ENCODE assay signal across 21 cellular contexts in the genomic region with DNA sequence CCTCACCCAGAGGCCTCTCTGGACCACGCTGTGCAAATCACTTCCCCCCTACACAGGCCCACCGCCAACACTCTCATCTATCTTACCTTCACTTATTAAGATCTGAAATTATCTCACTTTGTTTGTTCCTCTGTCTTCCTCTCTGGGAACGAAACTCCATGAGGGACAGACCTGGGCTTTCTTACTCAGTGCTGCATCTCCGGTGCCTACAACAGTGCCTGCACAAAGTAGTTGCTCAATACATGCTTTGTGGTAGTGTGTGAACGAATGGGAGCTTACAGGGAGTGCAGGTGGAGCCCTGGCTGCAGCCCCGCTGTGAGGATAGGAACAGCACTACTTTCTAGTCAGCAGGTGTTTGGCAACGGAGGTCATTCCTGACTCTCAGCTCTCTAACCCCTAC. TPM values are rescaled to one million over a fixed set of nuclear protein-coding genes. Genes with fewer than 3 reads are reported as not detected.
DNase-seq lines count a peak whose midpoint lies in the region; ATAC-seq, FAIRE-seq and TF ChIP-seq lines count a peak whose summit lies in the region.
"Had no signal": no experiment of that assay in that cellular context is flagged by ENCODE, and none has a peak within 500 bp of the region (broad histone marks: within the 10 kb centered on the region; RNA-seq: fewer than 3 reads in every experiment).

No MANE protein-coding gene starts in this region.

- peaks cover 44% of the 10 kb centered on the region for H3K36me3 Mint-ChIP-seq in activated CD4-positive, alpha-beta T cell treated with anti-CD3 and anti-CD28 coated beads, Interleukin-2, amount 10 ng/mL, durations not matched to agents 24 days and 14 days (ENCODE audit: low read depth)
- H3K36me3 Mint-ChIP-seq in HFFc6 (ENCODE audit: low read depth) (peaks cover 29% of the 10 kb centered on the region), astrocyte (ENCODE audit: low read depth, unreplicated experiment) (peaks cover 2% of the 10 kb centered on the region)

- TF ChIP-seq CTCF in HFFc6 (IDR thresholded peaks at IDR 0.05) (no peak), astrocyte (IDR thresholded peaks at IDR 0.05; ENCODE audit: insufficient read depth, low read depth, low read length) (no peak), neutrophil (IDR thresholded peaks at IDR 0.05) (no peak), transverse colon (IDR thresholded peaks at IDR 0.05) (no peak)

- intact Hi-C loops in activated CD4-positive, alpha-beta T cell treated with anti-CD3 and anti-CD28 coated beads, Interleukin-2, amount 10 ng/mL, durations not matched to agents 24 days and 14 days (cut with micrococcal nuclease), result no loop called here
- intact Hi-C loops in posterior vena cava (cut with DNase I) (no loop called here), transverse colon (cut with DNase I; ENCODE audit: low total_unique reads) (no loop called here)

- no peaks in the 10 kb centered on the region for H3K27me3 Mint-ChIP-seq in activated CD4-positive, alpha-beta T cell treated with anti-CD3 and anti-CD28 coated beads, Interleukin-2, amount 10 ng/mL, durations not matched to agents 24 days and 14 days
- no peaks in the 10 kb centered on the region for H3K27me3 Mint-ChIP-seq in HFFc6 (ENCODE audit: insufficient read depth)
- peaks cover 2% of the 10 kb centered on the region for H3K27me3 Mint-ChIP-seq in astrocyte (ENCODE audit: low read depth, unreplicated experiment)
- H3K27me3 Mint-ChIP-seq: brain had no signal

- peak overlapping the region; percentile 26 for H3K9ac ChIP-seq in astrocyte (ENCODE audit: low read length)

- no peaks in the 10 kb centered on the region for H3K9me3 ChIP-seq in astrocyte (ENCODE audit: insufficient read depth, low read depth, low read length)
- no peaks in the 10 kb centered on the region for H3K9me3 ChIP-seq in neutrophil
- H3K9me3 ChIP-seq in transverse colon, result no peaks in the 10 kb centered on the region
- H3K9me3 ChIP-seq: MG63, right lobe of liver, thyroid gland had no signal

- H3K27ac ChIP-seq in astrocyte (ENCODE audit: low read depth, low read length) (peak overlapping the region; percentile 73), neutrophil (peak overlapping the region; percentile 97), transverse colon (peak overlapping the region in 1 of 4 donors; percentile 39)
- H3K27ac ChIP-seq: hepatocyte, thyroid gland had no signal

- no peak overlapping the region for H2AFZ ChIP-seq in astrocyte (ENCODE audit: low read depth, low read length)
- H2AFZ ChIP-seq: hepatocyte had no signal

- H3K4me3 ChIP-seq in astrocyte (ENCODE audit: insufficient read depth, low read depth, low read length) (no peak overlapping the region), neutrophil (ENCODE audit: low read depth in 1 of 2, low read length in 1 of 2) (peak overlapping the region; percentile 42 to 55), transverse colon (no peak overlapping the region)
- H3K4me3 ChIP-seq: hepatocyte, MG63, right lobe of liver, thyroid gland had no signal

- no peak for FAIRE-seq in astrocyte (lab: Jason Lieb, UNC)
- FAIRE-seq: A204.1, kidney had no signal

- no peak for ATAC-seq in HG03354 (IDR thresholded peaks at IDR 0.05; ENCODE audit: poor library complexity, severe bottlenecking, unreplicated experiment)
- ATAC-seq: right lobe of liver had no signal

- H3K9me3 Mint-ChIP-seq in activated CD4-positive, alpha-beta T cell treated with anti-CD3 and anti-CD28 coated beads, Interleukin-2, amount 10 ng/mL, durations not matched to agents 24 days and 14 days, result peaks cover 7% of the 10 kb centered on the region
- H3K9me3 Mint-ChIP-seq in HFFc6, result no peaks in the 10 kb centered on the region
- H3K9me3 Mint-ChIP-seq in astrocyte (ENCODE audit: unreplicated experiment), result no peaks in the 10 kb centered on the region
- H3K9me3 Mint-ChIP-seq: brain, mesothelial cell of epicardium had no signal

- no peak for TF ChIP-seq POLR2A in transverse colon (IDR thresholded peaks at IDR 0.05)

- no peak for TF ChIP-seq EP300 in transverse colon (IDR thresholded peaks at IDR 0.05; ENCODE audit: low read depth)

- H3K27me3 ChIP-seq in astrocyte (ENCODE audit: insufficient read depth, low read length) (no peaks in the 10 kb centered on the region), neutrophil (no peaks in the 10 kb centered on the region), transverse colon (no peaks in the 10 kb centered on the region)
- H3K27me3 ChIP-seq: hepatocyte, MG63, right lobe of liver, thyroid gland had no signal

- H3K4me2 ChIP-seq in astrocyte (ENCODE audit: low read length), result peak overlapping the region; percentile 35
- H3K4me2 ChIP-seq: hepatocyte had no signal

- in situ Hi-C loops in transverse colon (cut with MboI; ENCODE audit: low pct_ligation_motif_present in 1 of 4, low pct_unique_long_range_greater_than_20kb in 1 of 4, low sequenced_read_pairs in 3 of 4), result no loop called here

- no peaks in the 10 kb centered on the region for H4K20me1 ChIP-seq in astrocyte (ENCODE audit: insufficient read depth, low read length)

- H3K79me2 ChIP-seq in astrocyte (ENCODE audit: insufficient read depth, low read length), result peaks cover 19% of the 10 kb centered on the region
- H3K79me2 ChIP-seq: hepatocyte had no signal

- H3K36me3 ChIP-seq in astrocyte (ENCODE audit: insufficient read depth, low read length) (no peaks in the 10 kb centered on the region), neutrophil (peaks cover 33% of the 10 kb centered on the region), transverse colon (no peaks in the 10 kb centered on the region)
- H3K36me3 ChIP-seq: right lobe of liver, thyroid gland had no signal

- H3K4me1 Mint-ChIP-seq in activated CD4-positive, alpha-beta T cell treated with anti-CD3 and anti-CD28 coated beads, Interleukin-2, amount 10 ng/mL, durations not matched to agents 24 days and 14 days, result peaks cover 60% of the 10 kb centered on the region
- H3K4me1 Mint-ChIP-seq in HFFc6 (ENCODE audit: low read depth) (peaks cover 78% of the 10 kb centered on the region), astrocyte (ENCODE audit: low read depth, unreplicated experiment) (peaks cover 43% of the 10 kb centered on the region)

- peak overlapping the region; percentile 53 for H3K4me3 Mint-ChIP-seq in activated CD4-positive, alpha-beta T cell treated with anti-CD3 and anti-CD28 coated beads, Interleukin-2, amount 10 ng/mL, durations not matched to agents 24 days and 14 days
- H3K4me3 Mint-ChIP-seq in HFFc6, result no peak overlapping the region
- H3K4me3 Mint-ChIP-seq in astrocyte (ENCODE audit: unreplicated experiment), result no peak overlapping the region
- H3K4me3 Mint-ChIP-seq: brain, mesothelial cell of epicardium had no signal

- H3K4me1 ChIP-seq in astrocyte (ENCODE audit: insufficient read depth, low read length) (peaks cover 49% of the 10 kb centered on the region), neutrophil (ENCODE audit: control insufficient read depth in 1 of 2, insufficient read depth in 1 of 2, low read depth in 1 of 2, low read length in 1 of 2) (peaks cover 97 to 98% of the 10 kb centered on the region in 2 experiments), transverse colon (no peaks in the 10 kb centered on the region)
- H3K4me1 ChIP-seq: thyroid gland had no signal

- DNase-seq in activated CD4-positive, alpha-beta T cell treated with anti-CD3 and anti-CD28 coated beads, Interleukin-2, amount 10 ng/mL, durations not matched to agents 24 days and 14 days, result no peak
- DNase-seq in activated CD4-positive, alpha-beta T cell treated with anti-CD3 and anti-CD28 coated beads for 48 hours, result no peak
- DNase-seq in HFFc6, result no peak
- no peak for DNase-seq in astrocyte (ENCODE audit: low read depth)
- DNase-seq in posterior vena cava (ENCODE audit: low spot score), result no peak
- no peak for DNase-seq in transverse colon
- DNase-seq: effector CD8-positive, alpha-beta T cell; kidney; MG63; NCI-H187; NCI-H524; right lobe of liver; SHP77; T-helper 9 cell; thyroid gland had no signal

- WGBS in transverse colon (ENCODE audit: low coverage in 1 of 2), 2 donors, result 86 to 95% methylated on average over 2 to 7 of the region's 7 CpGs

- H3K27ac Mint-ChIP-seq in activated CD4-positive, alpha-beta T cell treated with anti-CD3 and anti-CD28 coated beads, Interleukin-2, amount 10 ng/mL, durations not matched to agents 24 days and 14 days, result peak overlapping the region; percentile 93
- H3K27ac Mint-ChIP-seq in HFFc6, result peak overlapping the region; percentile 96
- H3K27ac Mint-ChIP-seq in astrocyte (ENCODE audit: unreplicated experiment), result no peak overlapping the region
- H3K27ac Mint-ChIP-seq: brain, mesothelial cell of epicardium had no signal

RNA-seq across cellular contexts. Expression of gene CASS4, which starts 5.3 kb away (rescaled TPM):
- total RNA-seq in activated CD4-positive, alpha-beta T cell treated with anti-CD3 and anti-CD28 coated beads, Interleukin-2, amount 10 ng/mL, durations not matched to agents 24 days and 14 days, result 2.8 and 3.1 TPM in 2 replicates
- under 1 TPM; 0.38 to 0.70 (median 0.56) TPM for total RNA-seq in HFFc6 (2021; fragmentation: NEBNext Ultra II Directional; extraction: Animal tissue kit (Norgen Biotek cat#: 25700))
- total RNA-seq in astrocyte (2.3 and 2.5 TPM in 2 replicates), posterior vena cava (1 to 10 TPM; 1.2 to 2.1 TPM), transverse colon (1 to 10 TPM in 3 of 4 donors, not detected in 1; 1.1 to 1.4 (median 1.1) TPM)

RNA-seq across cellular contexts. Expression of gene CSTF1, which starts 25.0 kb away (rescaled TPM):
- total RNA-seq in activated CD4-positive, alpha-beta T cell treated with anti-CD3 and anti-CD28 coated beads, Interleukin-2, amount 10 ng/mL, durations not matched to agents 24 days and 14 days, result 52.2 and 52.5 TPM in 2 replicates
- total RNA-seq in HFFc6 (2021; fragmentation: NEBNext Ultra II Directional; extraction: Animal tissue kit (Norgen Biotek cat#: 25700)), result 10 to 100 TPM; 32.1 to 40.5 (median 34.6) TPM
- total RNA-seq in astrocyte, result 28.5 and 30.3 TPM in 2 replicates
- total RNA-seq in posterior vena cava, result 10 to 100 TPM; 18.5 to 19.0 TPM
- total RNA-seq in transverse colon, result 10 to 100 TPM in 2 of 4 donors, 1 to 10 TPM in 2; 5.2 to 21.8 (median 14.2) TPM

RNA-seq across cellular contexts. Expression of gene AURKA, which starts 25.4 kb away (rescaled TPM):
- 42.3 and 42.6 TPM in 2 replicates for total RNA-seq in activated CD4-positive, alpha-beta T cell treated with anti-CD3 and anti-CD28 coated beads, Interleukin-2, amount 10 ng/mL, durations not matched to agents 24 days and 14 days
- total RNA-seq in HFFc6 (2021; fragmentation: NEBNext Ultra II Directional; extraction: Animal tissue kit (Norgen Biotek cat#: 25700)), result 10 to 100 TPM; 37.2 to 82.0 (median 77.1) TPM
- total RNA-seq in astrocyte (10.4 and 14.8 TPM in 2 replicates), posterior vena cava (1 to 10 TPM; 1.8 to 2.9 TPM), transverse colon (10 to 100 TPM in 1 of 4 donors, 1 to 10 TPM in 2, under 1 TPM in 1; 0.75 to 12.4 (median 4.9) TPM)

RNA-seq across cellular contexts. Expression of gene RTF2, which starts 51.0 kb away (rescaled TPM):
- total RNA-seq in activated CD4-positive, alpha-beta T cell treated with anti-CD3 and anti-CD28 coated beads, Interleukin-2, amount 10 ng/mL, durations not matched to agents 24 days and 14 days, result 92.3 and 96.5 TPM in 2 replicates
- total RNA-seq in HFFc6 (2021; fragmentation: NEBNext Ultra II Directional; extraction: Animal tissue kit (Norgen Biotek cat#: 25700)), result 100 to 1,000 TPM; 148 to 158 (median 153) TPM
- total RNA-seq in astrocyte (76.5 and 81.4 TPM in 2 replicates), posterior vena cava (10 to 100 TPM; 68.2 to 68.7 TPM), transverse colon (100 to 1,000 TPM in 1 of 4 donors, 10 to 100 TPM in 3; 49.5 to 130 (median 50.5) TPM)

RNA-seq across cellular contexts. Expression of gene FAM210B, which starts 58.6 kb away (rescaled TPM):
- total RNA-seq in activated CD4-positive, alpha-beta T cell treated with anti-CD3 and anti-CD28 coated beads, Interleukin-2, amount 10 ng/mL, durations not matched to agents 24 days and 14 days, result 5.5 and 6.0 TPM in 2 replicates
- 10 to 100 TPM; 34.5 to 58.6 (median 41.0) TPM for total RNA-seq in HFFc6 (2021; fragmentation: NEBNext Ultra II Directional; extraction: Animal tissue kit (Norgen Biotek cat#: 25700))
- 40.5 and 46.3 TPM in 2 replicates for total RNA-seq in astrocyte
- total RNA-seq in posterior vena cava, result 10 to 100 TPM; 34.3 to 40.3 TPM
- 10 to 100 TPM; 15.3 to 30.7 (median 25.5) TPM for total RNA-seq in transverse colon

Comparison
In these comparisons a context has a peak if more than half of its experiments do, and no peak if none do; other contexts are left out.
1. H3K4me3 ChIP-seq: peak in neutrophil (2 of 2); none in astrocyte (single experiment) and transverse colon (0 of 4).